In genomic region chr7:69781412-69781846, GRCh38 we compare ENCODE assay signal across 1 cellular context.
A peak's percentile ranks its signal among the peaks of the same experiment; 100 is the strongest.
TF ChIP-seq lines count a peak whose summit lies in the region.

No MANE protein-coding gene starts in this region.

TF ChIP-seq in HEK293, 187 proteins besides CTCF, POLR2A, EP300 and RAD21 (continued from another document):
- TF ChIP-seq ZBTB44 (tag by site-specific recombination; IDR thresholded peaks at IDR 0.05) (peak; percentile 90), ZNF560 (tag by site-specific recombination; IDR thresholded peaks at IDR 0.05; ENCODE audit: borderline replicate concordance) (no peak), TSHZ1 (tag by site-specific recombination; IDR thresholded peaks at IDR 0.05; ENCODE audit: borderline replicate concordance) (peak; percentile 62; the same call in 1 of the 2 replicates), ZNF548 (tag by site-specific recombination; IDR thresholded peaks at IDR 0.05) (no peak), MZF1 (tag by site-specific recombination; IDR thresholded peaks at IDR 0.05; ENCODE audit: borderline replicate concordance) (no peak; the same call in 1 of the 2 replicates), ZFHX2 (tag by site-specific recombination; conservative IDR thresholded peaks at IDR 0.05) (peak; percentile 53), ZNF561 (tag by site-specific recombination; IDR thresholded peaks at IDR 0.05; ENCODE audit: borderline replicate concordance) (0 out of 2 replicates have a peak, but pooled peaks have one; percentile 52), GFI1B (tag by site-specific recombination; IDR thresholded peaks at IDR 0.05) (0 out of 2 replicates have a peak, but pooled peaks have one; percentile 60), ZNF16 (tag by site-specific recombination; IDR thresholded peaks at IDR 0.05; ENCODE audit: low read depth) (no peak), KLF1 (tag by site-specific recombination; IDR thresholded peaks at IDR 0.05) (peak; percentile 42; the same call in 1 of the 2 replicates), ZNF155 (tag by site-specific recombination; IDR thresholded peaks at IDR 0.05) (no peak), ZSCAN30 (tag by site-specific recombination; IDR thresholded peaks at IDR 0.05) (peak; percentile 81), IKZF3 (tag by site-specific recombination; IDR thresholded peaks at IDR 0.05) (peak; percentile 69), ZNF510 (tag by site-specific recombination; IDR thresholded peaks at IDR 0.05; ENCODE audit: insufficient replicate concordance) (no peak), GLIS1 (tag by site-specific recombination; IDR thresholded peaks at IDR 0.05) (peak; percentile 83), SCRT2 (tag by site-specific recombination; IDR thresholded peaks at IDR 0.05) (peak; percentile 99), ZNF223 (tag by site-specific recombination; IDR thresholded peaks at IDR 0.05) (no peak), RBAK (tag by site-specific recombination; IDR thresholded peaks at IDR 0.05) (no peak), ZNF335 (tag by site-specific recombination; conservative IDR thresholded peaks at IDR 0.05) (0 out of 2 replicates have a peak, but pooled peaks have one; percentile 28), ZNF280D (tag by site-specific recombination; IDR thresholded peaks at IDR 0.05) (no peak), ZNF843 (tag by site-specific recombination; IDR thresholded peaks at IDR 0.05) (peak; percentile 91), SALL2 (tag by site-specific recombination; IDR thresholded peaks at IDR 0.05; ENCODE audit: borderline replicate concordance) (no peak), ZNF37A (tag by site-specific recombination; IDR thresholded peaks at IDR 0.05) (no peak), ZNF18 (tag by site-specific recombination; IDR thresholded peaks at IDR 0.05) (peak; percentile 75; the same call in 1 of the 2 replicates), TCF7L2 (IDR thresholded peaks at IDR 0.05; ENCODE audit: borderline replicate concordance, low read depth, low read length) (peak; percentile 57; the same call in 1 of the 2 replicates), ZNF366 (tag by site-specific recombination; conservative IDR thresholded peaks at IDR 0.05) (peak; percentile 76)
